ENCODE assay signal across 1 cellular context in the genomic region with DNA sequence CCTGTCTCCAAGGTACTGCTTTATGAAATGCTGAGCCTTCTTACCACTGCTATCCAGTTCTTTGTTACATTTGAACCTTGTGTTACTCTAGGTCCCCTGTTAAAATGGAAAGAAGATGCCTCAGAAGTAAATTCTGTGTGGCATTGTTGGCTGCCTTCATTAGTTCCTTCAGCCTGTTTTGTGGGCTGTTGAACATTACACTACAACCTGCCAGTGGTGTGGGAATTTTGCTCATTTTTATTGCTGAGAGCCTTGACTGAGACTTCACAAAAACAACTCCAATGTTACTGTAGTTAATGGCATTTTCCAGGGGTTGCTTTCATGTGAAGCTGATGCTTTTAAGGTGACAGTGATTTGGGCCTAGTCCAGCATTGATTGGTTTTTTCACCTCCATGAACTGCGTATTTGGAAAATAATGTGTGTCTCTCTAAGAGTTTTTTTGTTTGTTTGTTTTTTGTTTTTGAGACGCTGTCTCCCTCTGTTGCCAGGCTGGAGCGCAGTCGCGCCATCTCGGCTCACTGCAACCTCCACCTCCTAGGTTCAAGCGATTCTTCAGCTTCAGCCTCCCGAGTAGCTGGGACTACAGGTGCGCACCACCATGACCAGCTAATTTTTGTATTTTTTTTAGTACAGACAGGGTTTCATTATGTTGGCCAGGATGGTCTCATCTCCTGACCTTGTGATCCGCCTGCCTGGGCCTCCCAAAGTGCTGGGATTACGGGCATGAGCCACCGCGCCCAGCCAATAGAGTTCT.
TF ChIP-seq lines count a peak whose summit lies in the region.

No MANE protein-coding gene starts in this region.

TF ChIP-seq in IMR-90, 13 proteins besides CTCF, POLR2A, EP300 and RAD21:
- no peak for TF ChIP-seq SMC3 (IDR thresholded peaks at IDR 0.05; ENCODE audit: low read depth, low read length)
- no peak for TF ChIP-seq MXI1 (IDR thresholded peaks at IDR 0.05; ENCODE audit: borderline replicate concordance, low read depth, low read length)
- no peak for TF ChIP-seq MAFK (IDR thresholded peaks at IDR 0.05; ENCODE audit: low read depth, low read length)
- no peak for TF ChIP-seq RCOR1 (IDR thresholded peaks at IDR 0.05; ENCODE audit: insufficient replicate concordance, low read length)
- TF ChIP-seq, protein P1, sequence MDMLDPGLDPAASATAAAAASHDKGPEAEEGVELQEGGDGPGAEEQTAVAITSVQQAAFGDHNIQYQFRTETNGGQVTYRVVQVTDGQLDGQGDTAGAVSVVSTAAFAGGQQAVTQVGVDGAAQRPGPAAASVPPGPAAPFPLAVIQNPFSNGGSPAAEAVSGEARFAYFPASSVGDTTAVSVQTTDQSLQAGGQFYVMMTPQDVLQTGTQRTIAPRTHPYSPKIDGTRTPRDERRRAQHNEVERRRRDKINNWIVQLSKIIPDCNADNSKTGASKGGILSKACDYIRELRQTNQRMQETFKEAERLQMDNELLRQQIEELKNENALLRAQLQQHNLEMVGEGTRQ (IDR thresholded peaks at IDR 0.05; ENCODE audit: low read depth, low read length): no peak
